In the genomic region with DNA sequence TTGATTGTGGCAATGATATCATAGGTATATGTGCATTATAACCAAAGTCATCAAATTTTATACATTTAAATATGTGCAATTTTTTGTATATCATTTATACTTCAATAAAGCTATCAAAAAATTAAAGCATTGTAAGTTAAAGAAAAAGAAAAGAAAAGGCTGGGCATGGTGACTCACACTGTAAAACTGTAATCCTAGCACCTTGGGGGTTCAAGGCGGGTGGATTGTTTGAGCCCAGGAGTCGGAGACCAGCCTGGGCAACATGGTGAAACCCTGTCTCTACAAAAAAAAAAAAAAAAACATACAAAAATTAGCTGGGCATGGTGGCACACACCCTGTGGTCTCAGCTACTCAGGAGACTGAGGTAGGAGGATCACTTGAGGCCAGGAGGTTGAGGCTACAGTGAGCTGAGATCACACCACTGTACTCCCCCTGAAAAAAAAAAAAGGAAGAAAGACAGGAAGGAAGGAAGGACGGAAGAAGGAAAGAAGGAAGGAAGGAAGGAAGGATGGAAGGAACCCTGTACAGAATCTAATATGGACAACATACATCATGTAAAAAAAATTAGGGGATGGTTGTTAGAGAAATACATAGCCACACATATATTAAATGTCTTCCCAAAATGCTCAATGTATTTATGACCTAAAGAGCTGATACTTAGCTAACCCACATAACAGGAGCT, we compare ENCODE assay signal across 28 cellular contexts. TPM values are rescaled to one million over a fixed set of nuclear protein-coding genes. Genes with fewer than 3 reads are reported as not detected.
DNase-seq lines count a peak whose midpoint lies in the region; ATAC-seq and TF ChIP-seq lines count a peak whose summit lies in the region.
"Had no signal": no experiment of that assay in that cellular context is flagged by ENCODE, and none has a peak within 500 bp of the region (broad histone marks: within the 10 kb centered on the region; RNA-seq: fewer than 3 reads in every experiment).

No MANE protein-coding gene starts in this region.

- DNase-seq in heart left ventricle = no peak
- DNase-seq in left cardiac atrium = no peak
- DNase-seq in activated effector memory CD4-positive, alpha-beta T cell treated with anti-CD3 and anti-CD28 coated beads, Interleukin-2, amount 50 U/mL, for 16 hours = no peak
- DNase-seq in NCI-H2196 (lab: John Stamatoyannopoulos, UW; ENCODE audit: unreplicated experiment) = no peak
- DNase-seq: activated CD4-positive, alpha-beta T cell treated with anti-CD3 and anti-CD28 coated beads, Interleukin-2, amount 50 U/mL, for 48 hours; activated CD4-positive, CD25-positive, alpha-beta regulatory T cell; activated CD8-positive, alpha-beta memory T cell treated with anti-CD3 and anti-CD28 coated beads, Interleukin-2, amount 50 U/mL, for 4 hours; C1 segment of cervical spinal cord; cerebellar nuclear complex; DND-41; H9; left colon; midbrain; NCI-H1105; NCI-H2029 treated with DMSO at 0.1 percent for 48 hours; NCI-H446 treated with DMSO at 0.1 percent for 48 hours; pancreas; stimulated activated CD4-positive, alpha-beta T cell treated with anti-CD3 and anti-CD28 coated beads, Interleukin-2, amount 100 ng/mL, for 24 hours; substantia nigra; SW 1271 had no signal

- H3K27me3 ChIP-seq in heart left ventricle (no peaks in the 10 kb centered on the region), gastroesophageal sphincter (no peaks in the 10 kb centered on the region), parathyroid adenoma (ENCODE audit: control insufficient read depth, insufficient read depth, low read length) (no peaks in the 10 kb centered on the region)
- H3K27me3 ChIP-seq: pancreas had no signal

- peak overlapping the region; percentile 69 to 89 (median 86) for H3K27ac ChIP-seq in heart left ventricle
- peak overlapping the region in 3 of 4 donors; percentile 10 to 53 (median 51) for H3K27ac ChIP-seq in gastroesophageal sphincter
- H3K27ac ChIP-seq in parathyroid adenoma = no peak overlapping the region
- H3K27ac ChIP-seq: A549, pancreas, skin epidermis had no signal

- no peaks in the 10 kb centered on the region for H3K79me2 ChIP-seq in parathyroid adenoma

- ATAC-seq in heart left ventricle (no peak), left cardiac atrium (no peak), gastroesophageal sphincter (no peak), GM21367 (IDR thresholded peaks at IDR 0.05; ENCODE audit: unreplicated experiment) (no peak), GM21423 (IDR thresholded peaks at IDR 0.05; ENCODE audit: unreplicated experiment) (no peak)
- ATAC-seq: A549; activated naive CD4-positive, alpha-beta T cell treated with anti-CD3 and anti-CD28 coated beads, Interleukin-2, amount 50 U/mL, for 72 hours had no signal

- no peak overlapping the region for H3K4me2 ChIP-seq in parathyroid adenoma (ENCODE audit: low read length)
- H3K4me2 ChIP-seq: A549 had no signal

- H2AFZ ChIP-seq in parathyroid adenoma = peak overlapping the region; percentile 42

- 72 to 76% (median 73%) methylated on average over 3 of the region's 3 CpGs for WGBS in heart left ventricle, 4 donors
- WGBS in gastroesophageal sphincter (ENCODE audit: low coverage in 1 of 2), 2 donors = 60 to 82% methylated on average over 2 to 3 of the region's 3 CpGs

- TF ChIP-seq POLR2A in heart left ventricle (IDR thresholded peaks at IDR 0.05) = no peak
- no peak for TF ChIP-seq POLR2A in gastroesophageal sphincter (IDR thresholded peaks at IDR 0.05)

- TF ChIP-seq CTCF in heart left ventricle (IDR thresholded peaks at IDR 0.05) (no peak), gastroesophageal sphincter (IDR thresholded peaks at IDR 0.05) (no peak), parathyroid adenoma (IDR thresholded peaks at IDR 0.05) (no peak)

- H3K4me1 ChIP-seq in heart left ventricle (peaks cover 0 to 22% (median 12%) of the 10 kb centered on the region in 12 donors), gastroesophageal sphincter (peaks cover 0 to 20% (median 0%) of the 10 kb centered on the region in 3 donors), parathyroid adenoma (peaks cover 5% of the 10 kb centered on the region)

- no peak overlapping the region for H3K9ac ChIP-seq in parathyroid adenoma

- no peaks in the 10 kb centered on the region for H3K36me3 ChIP-seq in heart left ventricle
- H3K36me3 ChIP-seq in gastroesophageal sphincter = no peaks in the 10 kb centered on the region
- no peaks in the 10 kb centered on the region for H3K36me3 ChIP-seq in parathyroid adenoma (ENCODE audit: control insufficient read depth, insufficient read depth, low read length)
- H3K36me3 ChIP-seq: pancreas had no signal

- intact Hi-C loops in heart left ventricle (cut with DNase I) = no loop called here
- intact Hi-C loops in left cardiac atrium (cut with DNase I) = no loop called here

- H3K9me3 ChIP-seq in heart left ventricle (no peaks in the 10 kb centered on the region), gastroesophageal sphincter (no peaks in the 10 kb centered on the region), parathyroid adenoma (ENCODE audit: control insufficient read depth, low read length) (no peaks in the 10 kb centered on the region)
- H3K9me3 ChIP-seq: A549, pancreas had no signal

- TF ChIP-seq EP300 in gastroesophageal sphincter (IDR thresholded peaks at IDR 0.05) = no peak

- H3K4me3 ChIP-seq in heart left ventricle (no peak overlapping the region), gastroesophageal sphincter (no peak overlapping the region), parathyroid adenoma (ENCODE audit: low read depth, low read length) (no peak overlapping the region)
- H3K4me3 ChIP-seq: A549, GM12878, pancreas, skin epidermis had no signal

RNA-seq across cellular contexts. Expression of a gene that starts 21.7 kb away (rescaled TPM):
- total RNA-seq in heart left ventricle = 100 to 1,000 TPM in 6 of 9 donors, 10 to 100 TPM in 3; 56.9 to 208 (median 128) TPM
- polyA plus RNA-seq in heart left ventricle = 10 to 100 TPM; 27.9 to 51.6 TPM
- 10 to 100 TPM; 57.9 to 73.8 TPM for total RNA-seq in left cardiac atrium
- total RNA-seq in gastroesophageal sphincter = 10 to 100 TPM in 3 of 4 donors, 1 to 10 TPM in 1; 7.4 to 16.3 (median 13.1) TPM

RNA-seq across cellular contexts. Expression of a gene that starts 24.8 kb away (rescaled TPM):
- 10 to 100 TPM; 12.6 to 23.1 (median 15.5) TPM for total RNA-seq in heart left ventricle
- polyA plus RNA-seq in heart left ventricle = 10 to 100 TPM in 1 of 2 donors, 1 to 10 TPM in 1; 7.7 to 15.2 TPM
- 10 to 100 TPM; 11.7 to 18.6 TPM for total RNA-seq in left cardiac atrium
- 10 to 100 TPM; 19.4 to 30.0 (median 21.3) TPM for total RNA-seq in gastroesophageal sphincter
